Comparison of ENCODE assay signal across 8 cellular contexts in the genomic region with DNA sequence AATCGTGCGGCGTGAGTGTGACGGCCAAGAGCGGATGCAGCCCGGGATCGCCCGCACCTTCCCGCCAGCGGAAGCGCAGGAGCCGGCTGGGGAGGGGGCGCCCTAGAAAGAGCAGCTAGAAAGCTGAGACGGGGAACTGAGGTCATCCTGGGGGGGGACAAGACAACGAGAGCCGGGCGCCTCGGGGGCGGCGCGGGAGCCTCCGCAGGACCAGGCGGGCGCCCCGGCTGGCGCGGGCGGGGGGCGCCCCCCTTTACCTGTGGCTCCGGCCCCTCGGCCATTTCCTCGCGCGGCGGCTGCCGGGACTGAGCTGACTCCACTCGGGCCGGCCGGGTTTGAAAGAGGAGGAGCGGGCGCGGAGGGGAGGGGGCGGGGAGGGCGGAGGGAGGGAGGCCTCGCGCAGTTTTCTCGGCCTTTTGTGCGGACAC. TPM values are rescaled to one million over a fixed set of nuclear protein-coding genes. Genes with fewer than 3 reads are reported as not detected.
DNase-seq lines count a peak whose midpoint lies in the region; ATAC-seq and TF ChIP-seq lines count a peak whose summit lies in the region.
"Not testable (repeated sequence)": the region's sequence is repeated elsewhere in the genome, so short reads cannot be mapped to it uniquely, and the experiment has no call there.

No MANE protein-coding gene starts in this region.

- H3K27me3 ChIP-seq in SK-N-SH (ENCODE audit: insufficient read depth): not testable (repeated sequence)
- peaks cover 12% of the 10 kb centered on the region for H3K27me3 ChIP-seq in foreskin keratinocyte

- H4K20me1 ChIP-seq in SK-N-SH (ENCODE audit: insufficient read depth): not testable (repeated sequence)

- H3K79me2 ChIP-seq in SK-N-SH (ENCODE audit: insufficient read depth): peaks cover 13% of the 10 kb centered on the region

- TF ChIP-seq RAD21 in SK-N-SH (IDR thresholded peaks at IDR 0.05; ENCODE audit: low read length): not testable (repeated sequence)

- H3K9me2 ChIP-seq in SK-N-SH: not testable (repeated sequence)

- peak overlapping the region; percentile 62; the same call in 1 of the 2 replicates for H3K9ac ChIP-seq in SK-N-SH

- peak overlapping the region; percentile 79 for H3K27ac Mint-ChIP-seq in activated naive CD8-positive, alpha-beta T cell treated with anti-CD3 and anti-CD28 coated beads, Interleukin-2, amount 10 ng/mL, durations not matched to agents 7 days and 5 days

- H3K4me2 ChIP-seq in SK-N-SH: not testable (repeated sequence)

- ATAC-seq in GM21786 (IDR thresholded peaks at IDR 0.05; ENCODE audit: unreplicated experiment): peak; percentile 16
- ATAC-seq in activated naive CD8-positive, alpha-beta T cell treated with anti-CD3 and anti-CD28 coated beads, Interleukin-2, amount 10 ng/mL, durations not matched to agents 7 days and 5 days (ENCODE audit: low read depth): peak; percentile 51
- peak; percentile 41 for ATAC-seq in foreskin keratinocyte
- peak; percentile 79 for ATAC-seq in mucosa of descending colon

- not testable (repeated sequence) for H3K9me3 ChIP-seq in SK-N-SH, mucosa of descending colon

- peak overlapping the region; percentile 81 for H3K4me3 Mint-ChIP-seq in activated naive CD8-positive, alpha-beta T cell treated with anti-CD3 and anti-CD28 coated beads, Interleukin-2, amount 10 ng/mL, durations not matched to agents 7 days and 5 days

- H3K4me1 ChIP-seq in SK-N-SH (ENCODE audit: control insufficient read depth in 1 of 2, insufficient read depth in 2 of 2, low read depth in 1 of 2, low read length in 1 of 2): not testable (repeated sequence)
- H3K4me1 ChIP-seq in foreskin keratinocyte: peaks cover 21% of the 10 kb centered on the region
- H3K4me1 ChIP-seq in mucosa of descending colon (ENCODE audit: low read depth): peaks cover 17% of the 10 kb centered on the region

- intact Hi-C loops in mucosa of descending colon (cut with DNase I, micrococcal nuclease): not testable (repeated sequence)

- H3K9me3 Mint-ChIP-seq in activated naive CD8-positive, alpha-beta T cell treated with anti-CD3 and anti-CD28 coated beads, Interleukin-2, amount 10 ng/mL, durations not matched to agents 7 days and 5 days: not testable (repeated sequence)

- H3K36me3 Mint-ChIP-seq in activated naive CD8-positive, alpha-beta T cell treated with anti-CD3 and anti-CD28 coated beads, Interleukin-2, amount 10 ng/mL, durations not matched to agents 7 days and 5 days: not testable (repeated sequence)

- POLR2A ChIA-PET in SK-N-SH (lab: Yijun Ruan, JAX): interaction anchor here (1.0 kb wide), 1 partner anchor 13 kb away, joined by 3 read pairs; no protein-coding TSS in a partner anchor
- POLR2A ChIA-PET in activated naive CD8-positive, alpha-beta T cell treated with anti-CD3 and anti-CD28 coated beads, Interleukin-2, amount 10 ng/mL, durations not matched to agents 7 days and 5 days (lab: Charles Lee): interaction anchor here (0.9 to 1.7 kb wide), 3 partner anchors 133 to 197 kb away, joined by 3 to 7 read pairs (median 3); partner anchors contain the start of gene DMC1

- TF ChIP-seq EP300 in SK-N-SH (IDR thresholded peaks at IDR 0.05; ENCODE audit: borderline replicate concordance in 1 of 2, low read depth in 1 of 2, low read length in 1 of 2): not testable (repeated sequence)

- CTCF ChIA-PET in SK-N-SH (lab: Yijun Ruan, JAX): not testable (repeated sequence)

- in situ Hi-C loops in KBM-7 (cut with MboI; ENCODE audit: low pct_unique_long_range_greater_than_20kb, low sequenced_read_pairs): not testable (repeated sequence)

- not testable (repeated sequence) for H2AFZ ChIP-seq in SK-N-SH (ENCODE audit: low read depth)

- peak overlapping the region; percentile 48 to 61 for H3K4me3 ChIP-seq in SK-N-SH (ENCODE audit: low read depth in 2 of 2, low read length in 1 of 2)
- H3K4me3 ChIP-seq in mucosa of descending colon: peak overlapping the region; percentile 78

- H3F3A ChIP-seq in SK-N-SH (replicated peaks; ENCODE audit: insufficient read depth): not testable (repeated sequence)

- H3K27ac ChIP-seq in SK-N-SH (ENCODE audit: low read depth in 2 of 2, low read length in 1 of 2) (peak overlapping the region in 1 of 2 experiments; percentile 60; a peak in 1 of 4 replicates), foreskin keratinocyte (peak overlapping the region; percentile 90)

- not testable (repeated sequence) for TF ChIP-seq CTCF in SK-N-SH (IDR thresholded peaks at IDR 0.05); foreskin keratinocyte (conservative IDR thresholded peaks at IDR 0.05); mucosa of descending colon (IDR thresholded peaks at IDR 0.05)

- DNase-seq in D341Med (ENCODE audit: low spot score): peak; percentile 83
- DNase-seq in KBM-7: peak; percentile 31
- peak; percentile 76 for DNase-seq in SK-N-SH
- DNase-seq in activated naive CD8-positive, alpha-beta T cell treated with anti-CD3 and anti-CD28 coated beads, Interleukin-2, amount 10 ng/mL, durations not matched to agents 7 days and 5 days: peak; percentile 66
- DNase-seq in foreskin keratinocyte: not testable (repeated sequence)
- peak; percentile 75 to 85 (median 82) for DNase-seq in mucosa of descending colon
- DNase-seq in stimulated activated naive CD4-positive, alpha-beta T cell treated with Interleukin-2 at 50 U/mL for 16 hours (lab: John Stamatoyannopoulos, UW): peak; percentile 41

- H3K27me3 Mint-ChIP-seq in activated naive CD8-positive, alpha-beta T cell treated with anti-CD3 and anti-CD28 coated beads, Interleukin-2, amount 10 ng/mL, durations not matched to agents 7 days and 5 days: peaks cover 33% of the 10 kb centered on the region

- peaks cover 34% of the 10 kb centered on the region for H3K4me1 Mint-ChIP-seq in activated naive CD8-positive, alpha-beta T cell treated with anti-CD3 and anti-CD28 coated beads, Interleukin-2, amount 10 ng/mL, durations not matched to agents 7 days and 5 days

- WGBS in SK-N-SH (ENCODE audit: low lambda C conversion rate): no CpG with 5 or more reads among the region's 48 CpGs

- not testable (repeated sequence) for H3K36me3 ChIP-seq in SK-N-SH (replicated peaks in 1 of 2; ENCODE audit: control insufficient read depth in 1 of 2, insufficient read depth in 2 of 2, low read length in 1 of 2); mucosa of descending colon (ENCODE audit: low read depth)

RNA-seq across cellular contexts. Expression of gene KCNJ4, which starts 56.8 kb away (rescaled TPM):
- not detected in 2 replicates for polyA plus RNA-seq in SK-N-SH (2012; rRNA removed)
- not detected in 2 replicates for polyA plus RNA-seq in SK-N-SH (2012; cell fraction: cytosol; rRNA removed)
- polyA plus RNA-seq in SK-N-SH (2012; cell fraction: nucleus; rRNA removed): not detected in 2 replicates
- not detected for total RNA-seq in activated naive CD8-positive, alpha-beta T cell treated with anti-CD3 and anti-CD28 coated beads, Interleukin-2, amount 10 ng/mL, durations not matched to agents 7 days and 5 days
- total RNA-seq in foreskin keratinocyte: 0.07 TPM in 1 of 2 replicates, not detected in the other
- polyA plus RNA-seq in foreskin keratinocyte: 0.02 TPM in 1 of 2 replicates, not detected in the other
- total RNA-seq in mucosa of descending colon: not detected

Comparison
In these comparisons a context has a peak if more than half of its experiments do, and no peak if none do; other contexts are left out.
1. ATAC-seq: peak in every context shown above with its lines; median percentile 79 in mucosa of descending colon; 51 in activated naive CD8-positive, alpha-beta T cell treated with anti-CD3 and anti-CD28 coated beads, Interleukin-2, amount 10 ng/mL, durations not matched to agents 7 days and 5 days; 41 in foreskin keratinocyte; 16 in GM21786.